9 cellular contexts compared by ENCODE assay signal in the genomic region with DNA sequence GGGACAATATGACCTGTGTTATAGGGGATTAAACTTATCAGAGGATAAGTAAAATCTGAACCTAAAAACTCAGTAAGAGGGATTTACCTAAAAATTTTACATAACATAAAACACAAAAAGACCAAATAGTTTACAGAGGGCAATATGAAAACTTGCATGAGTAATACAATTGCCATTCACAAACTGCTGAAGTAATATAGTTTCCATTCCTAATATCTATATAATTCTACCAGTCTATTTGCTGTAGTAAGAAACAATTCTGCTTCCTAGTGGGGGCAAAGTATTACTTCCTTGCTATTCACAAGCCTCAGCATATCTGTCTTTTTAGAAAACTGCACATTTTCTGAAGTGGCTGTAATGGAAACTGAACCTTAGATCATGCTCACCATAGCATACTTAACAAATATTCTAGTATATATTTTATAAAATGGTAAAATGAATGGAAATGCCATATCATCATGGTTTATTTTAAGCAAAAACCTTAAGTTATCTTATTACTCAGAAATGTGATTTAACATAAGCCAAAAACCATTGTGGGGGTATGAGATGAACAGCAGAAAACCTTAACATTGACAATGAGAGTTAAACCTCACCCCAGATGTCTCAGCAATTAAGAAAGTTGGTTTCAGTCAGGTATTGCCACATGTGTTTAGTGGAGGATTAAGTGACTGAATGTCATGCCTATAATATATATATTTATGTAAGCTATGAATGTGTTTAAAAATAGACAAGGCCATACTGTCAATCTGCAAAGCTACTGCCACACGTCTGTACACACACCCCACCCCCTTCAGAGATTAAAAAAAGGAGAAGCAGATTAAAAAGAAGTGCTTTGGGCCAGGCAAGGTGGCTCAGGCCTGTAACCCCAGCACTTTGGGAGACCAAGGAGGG.
DNase-seq lines count a peak whose midpoint lies in the region; ATAC-seq and TF ChIP-seq lines count a peak whose summit lies in the region.
"Had no signal": no experiment of that assay in that cellular context is flagged by ENCODE, and none has a peak within 500 bp of the region (broad histone marks: within the 10 kb centered on the region; RNA-seq: fewer than 3 reads in every experiment).

No MANE protein-coding gene starts in this region.

- DNase-seq in fibroblast of the aortic adventitia (ENCODE audit: low read depth) (peak; percentile 15), GM03348 (ENCODE audit: low spot score) (no peak)
- DNase-seq in stimulated activated naive CD4-positive, alpha-beta T cell treated with Interleukin-2 at 50 U/mL for 16 hours (lab: John Stamatoyannopoulos, UW): no peak
- DNase-seq in stimulated activated CD4-positive, alpha-beta T cell treated with anti-CD3 and anti-CD28 coated beads, Interleukin-4, amount 100 ng/mL, for 1 hour: no peak
- DNase-seq in activated naive CD4-positive, alpha-beta T cell treated with anti-CD3 and anti-CD28 coated beads for 36 hours: no peak
- DNase-seq: NCI-H226 had no signal

- no peak overlapping the region for H3K4me3 Mint-ChIP-seq in activated naive CD4-positive, alpha-beta T cell treated with anti-CD3 and anti-CD28 coated beads for 36 hours

- H3K27me3 Mint-ChIP-seq in activated naive CD4-positive, alpha-beta T cell treated with anti-CD3 and anti-CD28 coated beads for 36 hours (ENCODE audit: low read depth): no peaks in the 10 kb centered on the region

- CTCF ChIA-PET in activated naive CD4-positive, alpha-beta T cell treated with anti-CD3 and anti-CD28 coated beads for 36 hours (lab: Charles Lee): interaction anchor here (1.6 kb wide), 1 partner anchor 8 kb away, joined by 3 read pairs; no protein-coding TSS in a partner anchor

- peaks cover 18% of the 10 kb centered on the region for H3K36me3 Mint-ChIP-seq in activated naive CD4-positive, alpha-beta T cell treated with anti-CD3 and anti-CD28 coated beads for 36 hours (ENCODE audit: low read depth)

- peaks cover 31% of the 10 kb centered on the region for H3K4me1 Mint-ChIP-seq in activated naive CD4-positive, alpha-beta T cell treated with anti-CD3 and anti-CD28 coated beads for 36 hours (ENCODE audit: low read depth)

- H3K27ac Mint-ChIP-seq in activated naive CD4-positive, alpha-beta T cell treated with anti-CD3 and anti-CD28 coated beads for 36 hours: no peak overlapping the region

- ATAC-seq in GM18519 (IDR thresholded peaks at IDR 0.05; ENCODE audit: low FRiP score, unreplicated experiment) (peak; percentile 65), GM21576 (IDR thresholded peaks at IDR 0.05; ENCODE audit: unreplicated experiment) (peak; percentile 69), HG03521 (IDR thresholded peaks at IDR 0.05; ENCODE audit: unreplicated experiment) (peak; percentile 52)

- no peak overlapping the region for H3K4me3 ChIP-seq in fibroblast of the aortic adventitia (ENCODE audit: low read depth, low read length)

- no peaks in the 10 kb centered on the region for H3K9me3 Mint-ChIP-seq in activated naive CD4-positive, alpha-beta T cell treated with anti-CD3 and anti-CD28 coated beads for 36 hours

- no peak for TF ChIP-seq CTCF in fibroblast of the aortic adventitia (IDR thresholded peaks at IDR 0.05; ENCODE audit: insufficient read depth, low read length)

- intact Hi-C loops in activated naive CD4-positive, alpha-beta T cell treated with anti-CD3 and anti-CD28 coated beads for 36 hours (cut with micrococcal nuclease): loop anchor here (1.0 to 10.0 kb wide), 4 partner anchors 42 to 375 kb away; no protein-coding TSS in a partner anchor
